In the genomic region with DNA sequence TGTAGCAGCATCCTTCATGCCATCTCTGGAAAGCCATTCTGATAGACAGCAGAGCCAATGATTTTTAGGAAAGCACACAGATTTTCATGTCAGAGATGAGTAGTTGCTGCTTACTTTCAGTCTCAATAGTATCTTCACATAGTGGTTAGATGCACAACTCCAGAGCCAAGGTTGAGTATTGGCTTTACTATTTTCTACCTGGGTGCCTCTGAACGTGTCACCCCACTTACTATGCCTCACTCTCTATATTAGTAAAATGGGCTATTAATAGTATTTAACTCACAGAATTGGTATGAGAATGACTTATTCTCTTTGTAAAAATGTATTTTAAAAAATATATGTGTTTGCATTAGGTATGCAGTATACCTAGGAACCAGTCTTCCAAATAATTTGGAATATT, we compare ENCODE assay signal across 17 cellular contexts.
A peak's percentile ranks its signal among the peaks of the same experiment; 100 is the strongest.
DNase-seq lines count a peak whose midpoint lies in the region; ATAC-seq lines count a peak whose summit lies in the region.
"Had no signal": no experiment of that assay in that cellular context is flagged by ENCODE, and none has a peak within 500 bp of the region (broad histone marks: within the 10 kb centered on the region; RNA-seq: fewer than 3 reads in every experiment).

No MANE protein-coding gene starts in this region.

- no peak overlapping the region for H3K4me3 ChIP-seq in skeletal muscle tissue (ENCODE audit: low read length in 3 of 3)
- H3K4me3 ChIP-seq: A549, GM23338, SJSA1 had no signal

- DNase-seq in activated T-cell treated with anti-CD3 and anti-CD28 coated beads, Interleukin-2, amount 50 U/mL, for 24 hours, result no peak
- DNase-seq in activated T-cell treated with anti-CD3 and anti-CD28 coated beads, Interleukin-2, amount 50 U/mL, for 1 hour, result no peak
- DNase-seq in KG1 (lab: John Stamatoyannopoulos, UW) (no peak), Right ventricle myocardium superior (no peak), NCI-H1092 (lab: John Stamatoyannopoulos, UW) (no peak)
- DNase-seq: activated CD4-positive, alpha-beta T cell treated with anti-CD3 and anti-CD28 coated beads for 4 hours; amygdala; DMS153; effector CD8-positive, alpha-beta T cell; hypothalamus; NCI-H524 treated with DMSO at 0.1 percent for 48 hours had no signal

- no peaks in the 10 kb centered on the region for H3K9me3 Mint-ChIP-seq in activated T-cell treated with anti-CD3 and anti-CD28 coated beads, Interleukin-2, amount 50 U/mL, for 24 hours
- H3K9me3 Mint-ChIP-seq: GM23338 had no signal

- H3K4me3 Mint-ChIP-seq in activated T-cell treated with anti-CD3 and anti-CD28 coated beads, Interleukin-2, amount 50 U/mL, for 24 hours, result no peak overlapping the region
- H3K4me3 Mint-ChIP-seq: GM23338 had no signal

- peak overlapping the region; percentile 5 for H3K27ac Mint-ChIP-seq in activated T-cell treated with anti-CD3 and anti-CD28 coated beads, Interleukin-2, amount 50 U/mL, for 24 hours
- H3K27ac Mint-ChIP-seq: GM23338 had no signal

- H3K36me3 ChIP-seq in skeletal muscle tissue (ENCODE audit: control insufficient read depth in 3 of 3, insufficient read depth in 3 of 3, low read length in 3 of 3), result peaks cover 0 to 2% (median 0%) of the 10 kb centered on the region in 3 donors
- H3K36me3 ChIP-seq: SJSA1 had no signal

- H3K27me3 ChIP-seq in skeletal muscle tissue (ENCODE audit: control insufficient read depth in 3 of 3, insufficient read depth in 3 of 3, low read length in 3 of 3), result no peaks in the 10 kb centered on the region
- H3K27me3 ChIP-seq: SJSA1 had no signal

- peaks cover 9 to 13% (median 10%) of the 10 kb centered on the region in 3 donors for H3K4me1 ChIP-seq in skeletal muscle tissue (ENCODE audit: control insufficient read depth in 3 of 3, insufficient read depth in 3 of 3, low read length in 3 of 3)
- H3K4me1 ChIP-seq: A549, SJSA1 had no signal

- no peaks in the 10 kb centered on the region for H3K27me3 Mint-ChIP-seq in activated T-cell treated with anti-CD3 and anti-CD28 coated beads, Interleukin-2, amount 50 U/mL, for 24 hours

- intact Hi-C loops in Right ventricle myocardium superior (cut with DNase I), result no loop called here

- peaks cover 14% of the 10 kb centered on the region for H3K4me1 Mint-ChIP-seq in activated T-cell treated with anti-CD3 and anti-CD28 coated beads, Interleukin-2, amount 50 U/mL, for 24 hours (ENCODE audit: low read depth)
- H3K4me1 Mint-ChIP-seq: GM23338 had no signal

- no peaks in the 10 kb centered on the region for H3K9me3 ChIP-seq in skeletal muscle tissue (ENCODE audit: control insufficient read depth in 3 of 3, low read length in 3 of 3)
- H3K9me3 ChIP-seq: A549, SJSA1 had no signal

- peak; percentile 86 for ATAC-seq in GM21447 (IDR thresholded peaks at IDR 0.05; ENCODE audit: unreplicated experiment)
- peak; percentile 89 for ATAC-seq in HG03060 (IDR thresholded peaks at IDR 0.05; ENCODE audit: low read depth, unreplicated experiment)
- no peak for ATAC-seq in Right ventricle myocardium superior (ENCODE audit: poor library complexity)
- ATAC-seq: A549, GM23338 had no signal

- peak overlapping the region; percentile 83 for H3K27ac ChIP-seq in skeletal muscle tissue (ENCODE audit: low read depth, low read length)
- H3K27ac ChIP-seq: A549, SJSA1 had no signal

- H3K9ac ChIP-seq in skeletal muscle tissue (ENCODE audit: low read depth in 1 of 3, low read length in 3 of 3), result no peak overlapping the region

- H3K36me3 Mint-ChIP-seq in activated T-cell treated with anti-CD3 and anti-CD28 coated beads, Interleukin-2, amount 50 U/mL, for 24 hours (ENCODE audit: low read depth), result peaks cover 37% of the 10 kb centered on the region
